In genomic region chr2:179263015-179263414, GRCh38 we compare ENCODE assay signal across 8 cellular contexts. TPM values are rescaled to one million over a fixed set of nuclear protein-coding genes. Genes with fewer than 3 reads are reported as not detected.
A peak's percentile ranks its signal among the peaks of the same experiment; 100 is the strongest.
DNase-seq lines count a peak whose midpoint lies in the region; ATAC-seq and TF ChIP-seq lines count a peak whose summit lies in the region.

No MANE protein-coding gene starts in this region.

- no peaks in the 10 kb centered on the region for H3K36me3 ChIP-seq in fibroblast of lung (ENCODE audit: control insufficient read depth, insufficient read depth, low read length)

- H3K9me3 ChIP-seq in fibroblast of lung (ENCODE audit: control insufficient read depth, insufficient read depth, low read depth, low read length) = no peaks in the 10 kb centered on the region

- H2AFZ ChIP-seq in fibroblast of lung (ENCODE audit: low read length) = no peak overlapping the region

- TF ChIP-seq CTCF in fibroblast of lung (conservative IDR thresholded peaks at IDR 0.05 in 1 of 2, IDR thresholded peaks at IDR 0.05 in 1 of 2; ENCODE audit: low read depth in 1 of 2, low read length in 2 of 2) = no peak

- peak overlapping the region; percentile 70 to 83 (median 76) for H3K4me3 ChIP-seq in fibroblast of lung (replicated peaks in 1 of 4; ENCODE audit: control extremely low read depth in 1 of 4, insufficient read depth in 1 of 4, low read depth in 3 of 4, low read length in 4 of 4)

- H3K4me1 ChIP-seq in fibroblast of lung (ENCODE audit: control insufficient read depth, extremely low read depth, insufficient read depth, low read length) = no peaks in the 10 kb centered on the region

- peak overlapping the region; percentile 79 for H3K4me2 ChIP-seq in fibroblast of lung (ENCODE audit: extremely low read depth, insufficient read depth, low read length)

- no peaks in the 10 kb centered on the region for H3K27me3 ChIP-seq in fibroblast of lung (ENCODE audit: control insufficient read depth, insufficient read depth, low read length)

- intact Hi-C loops in sciatic nerve (cut with DNase I) = no loop called here

- ATAC-seq in sciatic nerve (no peak), HG02610 (IDR thresholded peaks at IDR 0.05; ENCODE audit: unreplicated experiment) (no peak)

- peak; percentile 13 for DNase-seq in GM03348 (ENCODE audit: low spot score)
- peak; percentile 32 for DNase-seq in RKO (ENCODE audit: low spot score)
- DNase-seq in fibroblast of lung (ENCODE audit: low read depth in 2 of 2) = peak; percentile 47 to 84
- peak; percentile 81 for DNase-seq in renal cortical epithelial cell (ENCODE audit: low read depth)
- DNase-seq in cerebellar nuclear complex (lab: John Stamatoyannopoulos, UW) = no peak
- DNase-seq in sciatic nerve (ENCODE audit: low spot score) = no peak
- no peak for DNase-seq in AML-193 (lab: John Stamatoyannopoulos, UW)

- H3K27ac ChIP-seq in fibroblast of lung (ENCODE audit: insufficient read depth, low read length) = peak overlapping the region; percentile 73

- no peaks in the 10 kb centered on the region for H4K20me1 ChIP-seq in fibroblast of lung (ENCODE audit: control insufficient read depth, extremely low read depth, insufficient read depth, low read length)

- peaks cover 45% of the 10 kb centered on the region for H3K79me2 ChIP-seq in fibroblast of lung (ENCODE audit: control insufficient read depth, insufficient read depth, low read length)

- H3K9ac ChIP-seq in fibroblast of lung (ENCODE audit: insufficient read depth, low read length) = no peak overlapping the region

RNA-seq across cellular contexts. Expression of gene SESTD1, which starts 1.6 kb away (rescaled TPM):
- 16.8 and 17.5 TPM in 2 replicates for total RNA-seq in fibroblast of lung
- 25.5 and 51.9 TPM in 2 replicates for polyA plus RNA-seq in fibroblast of lung
- 20.5 and 30.7 TPM in 2 replicates for polyA plus RNA-seq in fibroblast of lung (2012)
- polyA minus RNA-seq in fibroblast of lung (ENCODE audit: low replicate concordance) = 10.1 and 23.4 TPM in 2 replicates
- total RNA-seq in renal cortical epithelial cell = 21.4 and 51.1 TPM in 2 replicates
- total RNA-seq in sciatic nerve = 139 TPM

Comparison
In these comparisons a context has a peak if more than half of its experiments do, and no peak if none do; other contexts are left out.
1. DNase-seq: peak in GM03348 (single experiment), RKO (single experiment), fibroblast of lung (2 of 2) and renal cortical epithelial cell (single experiment); none in cerebellar nuclear complex (0 of 2), sciatic nerve (single experiment) and AML-193 (0 of 2).